ENCODE assay signal across 12 cellular contexts in the genomic region with DNA sequence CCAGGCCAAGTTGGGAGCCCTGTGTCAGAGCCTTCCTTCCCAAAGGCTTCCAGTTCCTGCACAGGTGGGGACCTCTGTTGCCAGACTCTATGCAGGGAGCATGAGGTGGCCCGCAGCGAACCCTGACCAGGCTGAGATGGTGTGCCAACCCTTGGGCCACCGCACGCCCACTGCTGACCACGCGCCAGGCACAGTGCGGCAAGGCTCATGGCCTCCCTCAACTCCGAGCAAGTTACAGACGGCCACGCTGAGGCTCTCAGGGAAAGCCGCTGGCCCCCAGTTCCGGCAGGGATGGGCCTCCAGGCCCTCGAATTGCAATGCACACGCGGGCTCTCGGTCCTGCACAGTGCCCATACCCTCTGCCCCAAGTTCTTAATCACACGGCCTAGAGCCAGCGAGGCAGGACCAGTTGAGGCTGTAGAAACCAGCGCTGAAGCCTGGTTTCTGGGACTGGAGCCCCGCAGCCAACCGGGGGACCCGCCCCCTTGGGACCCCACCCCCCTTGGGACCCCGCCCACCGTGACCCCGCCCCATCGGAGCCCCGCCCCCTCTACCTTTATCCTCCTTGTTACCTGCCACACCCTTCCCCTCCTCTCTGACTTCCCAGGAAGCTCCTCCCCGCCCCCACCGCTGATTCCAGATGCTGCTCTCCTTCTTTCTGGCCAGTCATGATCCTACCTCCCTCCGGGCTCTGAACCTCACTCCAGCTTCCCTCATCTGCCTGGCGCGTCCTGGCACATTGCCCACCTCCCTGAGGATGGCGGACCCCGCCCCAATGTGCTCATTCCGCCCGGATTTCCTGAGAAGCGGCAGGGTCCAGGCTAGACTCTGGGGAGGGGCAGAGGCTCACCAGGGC. TPM values are rescaled to one million over a fixed set of nuclear protein-coding genes. Genes with fewer than 3 reads are reported as not detected.
DNase-seq lines count a peak whose midpoint lies in the region; ATAC-seq and TF ChIP-seq lines count a peak whose summit lies in the region.
"Had no signal": no experiment of that assay in that cellular context is flagged by ENCODE, and none has a peak within 500 bp of the region (broad histone marks: within the 10 kb centered on the region; RNA-seq: fewer than 3 reads in every experiment).

No MANE protein-coding gene starts in this region.

- H3K9ac ChIP-seq in iPS-15b (ENCODE audit: low read depth, low read length), result peak overlapping the region; percentile 28
- H3K9ac ChIP-seq: parathyroid adenoma had no signal

- in situ Hi-C loops in transverse colon (cut with MboI; ENCODE audit: low pct_ligation_motif_present in 1 of 4, low pct_unique_long_range_greater_than_20kb in 1 of 4, low sequenced_read_pairs in 3 of 4), result no loop called here

- H3K4me1 ChIP-seq in iPS-15b (ENCODE audit: control insufficient read depth, insufficient read depth, low read length) (peaks cover 9% of the 10 kb centered on the region), transverse colon (peaks cover 0 to 18% (median 11%) of the 10 kb centered on the region in 4 donors)
- H3K4me1 ChIP-seq: body of pancreas, parathyroid adenoma had no signal

- H3K36me3 Mint-ChIP-seq in activated naive CD4-positive, alpha-beta T cell treated with anti-CD3 and anti-CD28 coated beads, Interleukin-2, amount 10 ng/mL, durations not matched to agents 7 days and 5 days, result no peaks in the 10 kb centered on the region

- 45% methylated on average over 35 of the region's 37 CpGs; no CpG with 5 or more reads in 1 of the 2 donors for WGBS in transverse colon (ENCODE audit: low coverage in 1 of 2), 2 donors

- TF ChIP-seq POLR2A in transverse colon (IDR thresholded peaks at IDR 0.05), result peak; percentile 32

- intact Hi-C loops in transverse colon (cut with DNase I; ENCODE audit: low total_unique reads) (no loop called here), dorsolateral prefrontal cortex (cut with DNase I) (loop anchor here in 1 of 2 donors (5.0 to 10.0 kb wide), 2 partner anchors 41 to 88 kb away; no protein-coding TSS in a partner anchor)

- no peaks in the 10 kb centered on the region for H3K27me3 ChIP-seq in iPS-15b (ENCODE audit: control insufficient read depth, insufficient read depth, low read length)
- no peaks in the 10 kb centered on the region for H3K27me3 ChIP-seq in transverse colon
- no peaks in the 10 kb centered on the region for H3K27me3 ChIP-seq in dorsolateral prefrontal cortex
- H3K27me3 ChIP-seq: body of pancreas had no signal

- CTCF ChIA-PET in activated naive CD4-positive, alpha-beta T cell treated with anti-CD3 and anti-CD28 coated beads, Interleukin-2, amount 10 ng/mL, durations not matched to agents 7 days and 5 days (lab: Charles Lee), result no interaction called here

- TF ChIP-seq CTCF in transverse colon (IDR thresholded peaks at IDR 0.05), result no peak
- TF ChIP-seq CTCF in dorsolateral prefrontal cortex (IDR thresholded peaks at IDR 0.05 in 54 of 56, conservative IDR thresholded peaks at IDR 0.05 in 2 of 56; ENCODE audit: low read depth in 1 of 56, partially characterized antibody in 56 of 56), result no peak

- H3K36me3 ChIP-seq in iPS-15b (ENCODE audit: control insufficient read depth, insufficient read depth, low read length) (no peaks in the 10 kb centered on the region), transverse colon (no peaks in the 10 kb centered on the region)

- TF ChIP-seq EP300 in transverse colon (IDR thresholded peaks at IDR 0.05; ENCODE audit: low read depth), result no peak

- H3K27me3 Mint-ChIP-seq in activated naive CD4-positive, alpha-beta T cell treated with anti-CD3 and anti-CD28 coated beads, Interleukin-2, amount 10 ng/mL, durations not matched to agents 7 days and 5 days, result peaks cover 11% of the 10 kb centered on the region

- DNase-seq in activated naive CD4-positive, alpha-beta T cell treated with anti-CD3 and anti-CD28 coated beads, Interleukin-2, amount 10 ng/mL, durations not matched to agents 7 days and 5 days, result no peak
- no peak for DNase-seq in activated naive CD4-positive, alpha-beta T cell treated with Interleukin-2 at 50 U/mL for 16 hours
- DNase-seq in SK-N-DZ (ENCODE audit: low spot score) (peak; percentile 23), transverse colon (peak; percentile 72), dorsolateral prefrontal cortex (no peak)
- DNase-seq: body of pancreas, HFFc6 had no signal

- no peak overlapping the region for H3K4me3 Mint-ChIP-seq in activated naive CD4-positive, alpha-beta T cell treated with anti-CD3 and anti-CD28 coated beads, Interleukin-2, amount 10 ng/mL, durations not matched to agents 7 days and 5 days
- H3K4me3 Mint-ChIP-seq: HFFc6 had no signal

- H3K4me1 Mint-ChIP-seq in activated naive CD4-positive, alpha-beta T cell treated with anti-CD3 and anti-CD28 coated beads, Interleukin-2, amount 10 ng/mL, durations not matched to agents 7 days and 5 days, result peaks cover 6% of the 10 kb centered on the region

- ATAC-seq in GM18498 (IDR thresholded peaks at IDR 0.05; ENCODE audit: unreplicated experiment) (no peak), HG02870 (IDR thresholded peaks at IDR 0.05; ENCODE audit: unreplicated experiment) (no peak)
- ATAC-seq: body of pancreas had no signal

- H3K27ac ChIP-seq in transverse colon, result peak overlapping the region in 3 of 4 donors; percentile 24 to 46 (median 29)
- H3K27ac ChIP-seq in dorsolateral prefrontal cortex, result peak overlapping the region in 4 of 59 donors; percentile 17 to 36 (median 30)
- H3K27ac ChIP-seq: body of pancreas, parathyroid adenoma had no signal

- H3K4me3 ChIP-seq in iPS-15b (ENCODE audit: low read depth, low read length), result peak overlapping the region; percentile 40
- H3K4me3 ChIP-seq in transverse colon, result no peak overlapping the region
- no peak overlapping the region for H3K4me3 ChIP-seq in dorsolateral prefrontal cortex
- H3K4me3 ChIP-seq: body of pancreas had no signal

- H3K9me3 ChIP-seq in iPS-15b (ENCODE audit: control insufficient read depth, insufficient read depth, low read length) (no peaks in the 10 kb centered on the region), transverse colon (no peaks in the 10 kb centered on the region)
- H3K9me3 ChIP-seq: body of pancreas had no signal

- H3K9me3 Mint-ChIP-seq in activated naive CD4-positive, alpha-beta T cell treated with anti-CD3 and anti-CD28 coated beads, Interleukin-2, amount 10 ng/mL, durations not matched to agents 7 days and 5 days, result no peaks in the 10 kb centered on the region
- H3K9me3 Mint-ChIP-seq: HFFc6 had no signal

- peak overlapping the region; percentile 56 for H3K27ac Mint-ChIP-seq in activated naive CD4-positive, alpha-beta T cell treated with anti-CD3 and anti-CD28 coated beads, Interleukin-2, amount 10 ng/mL, durations not matched to agents 7 days and 5 days
- H3K27ac Mint-ChIP-seq: HFFc6 had no signal

RNA-seq across cellular contexts. Expression of gene PEX11G, which starts 6.0 kb away (rescaled TPM):
- polyA plus RNA-seq in SK-N-DZ (2014; cell fraction: cytosol; rRNA removed), result 3.7 and 4.4 TPM in 2 replicates
- 0.30 and 1.8 TPM in 2 replicates for polyA plus RNA-seq in SK-N-DZ (2014; cell fraction: nucleus; rRNA removed)
- 10 to 100 TPM in 1 of 4 donors, 1 to 10 TPM in 3; 2.2 to 14.5 (median 8.9) TPM for total RNA-seq in transverse colon
- 1 to 10 TPM in 117 of 120 experiments, under 1 TPM in 3; 0.77 to 8.8 (median 3.2) TPM for total RNA-seq in dorsolateral prefrontal cortex
- total RNA-seq: OCI-LY7 had no signal

RNA-seq across cellular contexts. Expression of gene ZNF358, which starts 33.1 kb away (rescaled TPM):
- polyA plus RNA-seq in SK-N-DZ (2014; cell fraction: cytosol; rRNA removed), result 48.8 and 53.6 TPM in 2 replicates
- polyA plus RNA-seq in SK-N-DZ (2014; cell fraction: nucleus; rRNA removed), result 22.6 and 23.8 TPM in 2 replicates
- total RNA-seq in transverse colon (10 to 100 TPM; 50.2 to 72.7 (median 69.1) TPM), dorsolateral prefrontal cortex (100 to 1,000 TPM in 76 of 120 experiments, 10 to 100 TPM in 44; 69.6 to 225 (median 107) TPM)
- total RNA-seq: OCI-LY7 had no signal

RNA-seq across cellular contexts. Expression of gene MCOLN1, which starts 39.6 kb away (rescaled TPM):
- 5.5 and 6.4 TPM in 2 replicates for polyA plus RNA-seq in SK-N-DZ (2014; cell fraction: cytosol; rRNA removed)
- polyA plus RNA-seq in SK-N-DZ (2014; cell fraction: nucleus; rRNA removed), result 24.2 and 29.8 TPM in 2 replicates
- 10 to 100 TPM; 14.7 to 93.1 (median 23.9) TPM for total RNA-seq in transverse colon
- total RNA-seq in dorsolateral prefrontal cortex, result 10 to 100 TPM; 21.1 to 64.6 (median 33.5) TPM

RNA-seq across cellular contexts. Expression of gene PNPLA6, which starts 52.7 kb away (rescaled TPM):
- polyA plus RNA-seq in SK-N-DZ (2014; cell fraction: cytosol; rRNA removed), result 23.4 and 29.0 TPM in 2 replicates
- 49.0 and 70.3 TPM in 2 replicates for polyA plus RNA-seq in SK-N-DZ (2014; cell fraction: nucleus; rRNA removed)
- total RNA-seq in transverse colon, result 100 to 1,000 TPM; 115 to 435 (median 147) TPM
- 100 to 1,000 TPM; 131 to 340 (median 192) TPM for total RNA-seq in dorsolateral prefrontal cortex

Comparison
In these comparisons a context has a peak if more than half of its experiments do, and no peak if none do; other contexts are left out.
1. DNase-seq: peak in SK-N-DZ (single experiment) and transverse colon (single experiment); none in activated naive CD4-positive, alpha-beta T cell treated with anti-CD3 and anti-CD28 coated beads, Interleukin-2, amount 10 ng/mL, durations not matched to agents 7 days and 5 days (single experiment), activated naive CD4-positive, alpha-beta T cell treated with Interleukin-2 at 50 U/mL for 16 hours (single experiment) and dorsolateral prefrontal cortex (0 of 10).